In the genomic region with DNA sequence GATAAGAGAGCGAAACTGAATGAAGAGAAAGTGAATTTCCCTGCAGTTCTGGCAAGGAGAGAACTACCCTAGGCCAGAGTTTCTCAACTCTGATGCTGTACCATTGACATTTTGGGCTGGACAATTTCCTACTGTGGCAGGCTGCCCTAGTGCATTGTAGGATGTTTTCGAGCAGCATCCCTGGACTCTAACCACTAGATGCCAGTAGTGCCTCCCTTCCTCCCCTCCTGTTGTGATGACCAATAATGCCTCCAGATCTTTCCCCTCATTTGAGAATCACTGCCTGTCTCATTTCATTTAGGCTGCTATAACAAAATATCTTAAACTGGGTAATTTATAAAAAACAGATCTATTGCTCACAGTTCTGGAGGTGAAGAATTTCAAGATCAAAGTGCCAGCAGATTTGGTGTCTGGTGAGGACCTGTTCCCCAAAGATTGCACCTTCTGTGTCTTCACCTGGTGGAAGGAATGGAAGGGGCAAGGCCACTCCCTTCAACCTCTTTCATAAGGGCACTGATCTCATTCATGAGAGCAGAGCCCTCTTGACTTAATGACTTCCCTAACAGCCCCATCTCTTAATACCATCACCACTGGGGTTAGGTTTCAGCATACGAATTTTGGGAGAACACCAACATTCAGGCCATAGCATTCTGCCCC, we compare ENCODE assay signal across 13 cellular contexts.
DNase-seq lines count a peak whose midpoint lies in the region; ATAC-seq, FAIRE-seq and TF ChIP-seq lines count a peak whose summit lies in the region.
"Had no signal": no experiment of that assay in that cellular context is flagged by ENCODE, and none has a peak within 500 bp of the region (broad histone marks: within the 10 kb centered on the region; RNA-seq: fewer than 3 reads in every experiment).

No MANE protein-coding gene starts in this region.

- in situ Hi-C loops in GM13976 (cut with MboI; ENCODE audit: low sequenced_read_pairs, unreplicated experiment) = no loop called here

- H3K4me3 ChIP-seq in WERI-Rb-1 (ENCODE audit: low read depth, low read length) (no peak overlapping the region), kidney epithelial cell (ENCODE audit: low read depth, low read length) (no peak overlapping the region)
- H3K4me3 ChIP-seq: Peyer's patch, uterus had no signal

- no peak for TF ChIP-seq POLR2A in H54 (IDR thresholded peaks at IDR 0.05; ENCODE audit: low read depth, low read length)

- no peak for ATAC-seq in HG03460 (IDR thresholded peaks at IDR 0.05; ENCODE audit: unreplicated experiment)
- ATAC-seq: activated CD8-positive, alpha-beta memory T cell treated with anti-CD3 and anti-CD28 coated beads, Interleukin-2, amount 10 ng/mL, durations not matched to agents 7 days and 5 days had no signal

- no peak for FAIRE-seq in H54 (lab: Jason Lieb, UNC)

- H3K36me3 ChIP-seq in WERI-Rb-1 (no peaks in the 10 kb centered on the region), kidney epithelial cell (ENCODE audit: control insufficient read depth, insufficient read depth, low read length) (no peaks in the 10 kb centered on the region)
- H3K36me3 ChIP-seq: Peyer's patch, uterus had no signal

- H3K27ac ChIP-seq in C4-2B (no peak overlapping the region), WERI-Rb-1 (no peak overlapping the region)
- H3K27ac ChIP-seq: HL-60, Peyer's patch, uterus had no signal

- DNase-seq in HT-29 (ENCODE audit: low spot score) (peak; percentile 74), WERI-Rb-1 (peak; percentile 30), kidney epithelial cell (ENCODE audit: low read depth) (no peak), GM19240 (ENCODE audit: insufficient read length, low spot score) (no peak), H54 (ENCODE audit: insufficient read length, low spot score) (no peak), GM13976 (ENCODE audit: low spot score) (no peak)
- DNase-seq: activated CD8-positive, alpha-beta memory T cell treated with anti-CD3 and anti-CD28 coated beads, Interleukin-2, amount 10 ng/mL, durations not matched to agents 7 days and 5 days; effector memory CD4-positive, alpha-beta T cell; Peyer's patch; uterus had no signal

- no peaks in the 10 kb centered on the region for H3K9me3 ChIP-seq in WERI-Rb-1 (ENCODE audit: severe bottlenecking)
- H3K9me3 ChIP-seq: Peyer's patch, uterus had no signal

- peak; percentile 42 for TF ChIP-seq CTCF in C4-2B (conservative IDR thresholded peaks at IDR 0.05)
- peak; percentile 78 for TF ChIP-seq CTCF in WERI-Rb-1 (IDR thresholded peaks at IDR 0.05; ENCODE audit: low read depth, low read length)
- peak; percentile 61 for TF ChIP-seq CTCF in kidney epithelial cell (IDR thresholded peaks at IDR 0.05; ENCODE audit: insufficient read depth, low read length, poor library complexity, severe bottlenecking)
- no peak for TF ChIP-seq CTCF in GM13976 (IDR thresholded peaks at IDR 0.05; ENCODE audit: borderline replicate concordance, control extremely low read depth, extremely low read depth, insufficient read depth, missing control alignments)

- H3K27me3 ChIP-seq in WERI-Rb-1 (ENCODE audit: insufficient read depth, low read depth, severe bottlenecking) (no peaks in the 10 kb centered on the region), kidney epithelial cell (ENCODE audit: control insufficient read depth, insufficient read depth, low read length) (no peaks in the 10 kb centered on the region)
- H3K27me3 ChIP-seq: Peyer's patch, uterus had no signal

Comparison
In these comparisons a context has a peak if more than half of its experiments do, and no peak if none do; other contexts are left out.
1. DNase-seq: peak in HT-29 (single experiment) and WERI-Rb-1 (single experiment); none in kidney epithelial cell (single experiment), GM19240 (single experiment), H54 (single experiment) and GM13976 (single experiment).